Comparison of ENCODE assay signal across 8 cellular contexts in genomic region chr2:187138240-187138639, GRCh38.
DNase-seq lines count a peak whose midpoint lies in the region; ATAC-seq and TF ChIP-seq lines count a peak whose summit lies in the region.

No MANE protein-coding gene starts in this region.

- CTCF ChIA-PET in SK-N-SH (lab: Yijun Ruan, JAX), result interaction anchor here (0.5 to 1.4 kb wide), 16 partner anchors 9 to 1977 kb away, joined by 3 to 10 read pairs (median 3); partner anchors contain the start of gene CALCRL
- CTCF ChIA-PET in activated CD8-positive, alpha-beta T cell treated with anti-CD3 and anti-CD28 coated beads, Interleukin-2, amount 10 ng/mL, durations not matched to agents 7 days and 5 days (lab: Charles Lee), result no interaction called here

- H3F3A ChIP-seq in SK-N-SH (replicated peaks; ENCODE audit: insufficient read depth), result no peaks in the 10 kb centered on the region

- no peaks in the 10 kb centered on the region for H3K36me3 ChIP-seq in SK-N-SH (replicated peaks in 1 of 2; ENCODE audit: control insufficient read depth in 1 of 2, insufficient read depth in 2 of 2, low read length in 1 of 2)

- H2AFZ ChIP-seq in SK-N-SH (ENCODE audit: low read depth), result no peak overlapping the region

- H3K4me3 Mint-ChIP-seq in activated CD8-positive, alpha-beta T cell treated with anti-CD3 and anti-CD28 coated beads, Interleukin-2, amount 10 ng/mL, durations not matched to agents 7 days and 5 days, result no peak overlapping the region

- H4K20me1 ChIP-seq in SK-N-SH (ENCODE audit: insufficient read depth), result no peaks in the 10 kb centered on the region

- TF ChIP-seq CTCF in SK-N-SH (IDR thresholded peaks at IDR 0.05), result peak; percentile 69

- peak; percentile 51 for DNase-seq in EH (ENCODE audit: low read depth)
- peak; percentile 3 for DNase-seq in SK-N-SH
- peak; percentile 45 for DNase-seq in left cardiac atrium
- no peak for DNase-seq in activated CD4-positive, alpha-beta T cell treated with anti-CD3 and anti-CD28 coated beads for 4 hours
- DNase-seq in NCI-H187 treated with DMSO at 0.1 percent for 48 hours (lab: John Stamatoyannopoulos, UW), result no peak
- no peak for DNase-seq in activated CD8-positive, alpha-beta T cell treated with anti-CD3 and anti-CD28 coated beads, Interleukin-2, amount 10 ng/mL, durations not matched to agents 7 days and 5 days

- intact Hi-C loops in left cardiac atrium (cut with DNase I), result no loop called here

- no peaks in the 10 kb centered on the region for H3K27me3 ChIP-seq in SK-N-SH (ENCODE audit: insufficient read depth)

- no peak overlapping the region for H3K9ac ChIP-seq in SK-N-SH

- no peak overlapping the region for H3K27ac ChIP-seq in SK-N-SH (ENCODE audit: low read depth in 2 of 2, low read length in 1 of 2)

- H3K9me3 Mint-ChIP-seq in activated CD8-positive, alpha-beta T cell treated with anti-CD3 and anti-CD28 coated beads, Interleukin-2, amount 10 ng/mL, durations not matched to agents 7 days and 5 days (ENCODE audit: insufficient read depth), result no peaks in the 10 kb centered on the region

- H3K4me2 ChIP-seq in SK-N-SH, result no peak overlapping the region

- peak; percentile 74 for TF ChIP-seq RAD21 in SK-N-SH (IDR thresholded peaks at IDR 0.05; ENCODE audit: low read length)

- no peaks in the 10 kb centered on the region for H3K79me2 ChIP-seq in SK-N-SH (ENCODE audit: insufficient read depth)

- no peaks in the 10 kb centered on the region for H3K27me3 Mint-ChIP-seq in activated CD8-positive, alpha-beta T cell treated with anti-CD3 and anti-CD28 coated beads, Interleukin-2, amount 10 ng/mL, durations not matched to agents 7 days and 5 days (ENCODE audit: low read depth)

- no peaks in the 10 kb centered on the region for H3K4me1 ChIP-seq in SK-N-SH (ENCODE audit: control insufficient read depth in 1 of 2, insufficient read depth in 2 of 2, low read depth in 1 of 2, low read length in 1 of 2)

- 0 out of 2 replicates have a peak, but pooled peaks cover 3% of the 10 kb centered on the region for H3K9me3 ChIP-seq in SK-N-SH

- H3K4me1 Mint-ChIP-seq in activated CD8-positive, alpha-beta T cell treated with anti-CD3 and anti-CD28 coated beads, Interleukin-2, amount 10 ng/mL, durations not matched to agents 7 days and 5 days (ENCODE audit: low read depth), result no peaks in the 10 kb centered on the region

- ATAC-seq in HG02759 (IDR thresholded peaks at IDR 0.05; ENCODE audit: unreplicated experiment), result peak; percentile 70
- ATAC-seq in left cardiac atrium, result peak; percentile 57 to 63
- no peak for ATAC-seq in GM19328 (IDR thresholded peaks at IDR 0.05; ENCODE audit: unreplicated experiment)
- no peak for ATAC-seq in activated CD8-positive, alpha-beta T cell treated with anti-CD3 and anti-CD28 coated beads, Interleukin-2, amount 10 ng/mL, durations not matched to agents 7 days and 5 days

- H3K4me3 ChIP-seq in SK-N-SH (ENCODE audit: low read depth in 2 of 2, low read length in 1 of 2), result no peak overlapping the region

- WGBS in SK-N-SH (ENCODE audit: low lambda C conversion rate), result 13% methylated on average over 1 of the region's 1 CpG

- POLR2A ChIA-PET in SK-N-SH (lab: Yijun Ruan, JAX), result interaction anchor here (0.7 kb wide), 1 partner anchor 404 kb away, joined by 7 read pairs; no protein-coding TSS in a partner anchor
- POLR2A ChIA-PET in activated CD8-positive, alpha-beta T cell treated with anti-CD3 and anti-CD28 coated beads, Interleukin-2, amount 10 ng/mL, durations not matched to agents 7 days and 5 days (lab: Charles Lee), result no interaction called here

- no peak for TF ChIP-seq EP300 in SK-N-SH (IDR thresholded peaks at IDR 0.05; ENCODE audit: borderline replicate concordance in 1 of 2, low read depth in 1 of 2, low read length in 1 of 2)

- no peaks in the 10 kb centered on the region for H3K9me2 ChIP-seq in SK-N-SH

- H3K36me3 Mint-ChIP-seq in activated CD8-positive, alpha-beta T cell treated with anti-CD3 and anti-CD28 coated beads, Interleukin-2, amount 10 ng/mL, durations not matched to agents 7 days and 5 days (ENCODE audit: low read depth), result no peaks in the 10 kb centered on the region

- H3K27ac Mint-ChIP-seq in activated CD8-positive, alpha-beta T cell treated with anti-CD3 and anti-CD28 coated beads, Interleukin-2, amount 10 ng/mL, durations not matched to agents 7 days and 5 days, result no peak overlapping the region

TF ChIP-seq in SK-N-SH, 30 proteins besides CTCF, POLR2A, EP300 and RAD21:
- TF ChIP-seq MEF2A (IDR thresholded peaks at IDR 0.05; ENCODE audit: borderline replicate concordance, low read depth) (no peak), TEAD4 (IDR thresholded peaks at IDR 0.05; ENCODE audit: borderline replicate concordance, insufficient read depth) (no peak), YY1 (IDR thresholded peaks at IDR 0.05; ENCODE audit: low read depth) (no peak), MXI1 (IDR thresholded peaks at IDR 0.05; ENCODE audit: low read depth, low read length) (no peak), GATA2 (CRISPR knock-in tag; IDR thresholded peaks at IDR 0.05) (no peak), SMC3 (IDR thresholded peaks at IDR 0.05; ENCODE audit: low read depth, low read length) (peak; percentile 55), NRF1 (IDR thresholded peaks at IDR 0.05; ENCODE audit: low read depth, low read length) (no peak), RFX5 (IDR thresholded peaks at IDR 0.05; ENCODE audit: low read length) (no peak)
TF ChIP-seq in SK-N-SH: peak in this region for 1.

Comparison
In these comparisons a context has a peak if more than half of its experiments do, and no peak if none do; other contexts are left out.
1. DNase-seq: peak in EH (single experiment), SK-N-SH (single experiment) and left cardiac atrium (single experiment); none in activated CD4-positive, alpha-beta T cell treated with anti-CD3 and anti-CD28 coated beads for 4 hours (0 of 2), NCI-H187 treated with DMSO at 0.1 percent for 48 hours (single experiment) and activated CD8-positive, alpha-beta T cell treated with anti-CD3 and anti-CD28 coated beads, Interleukin-2, amount 10 ng/mL, durations not matched to agents 7 days and 5 days (single experiment).
2. ATAC-seq: peak in HG02759 (single experiment) and left cardiac atrium (2 of 2); none in GM19328 (single experiment) and activated CD8-positive, alpha-beta T cell treated with anti-CD3 and anti-CD28 coated beads, Interleukin-2, amount 10 ng/mL, durations not matched to agents 7 days and 5 days (single experiment).